In the genomic region with DNA sequence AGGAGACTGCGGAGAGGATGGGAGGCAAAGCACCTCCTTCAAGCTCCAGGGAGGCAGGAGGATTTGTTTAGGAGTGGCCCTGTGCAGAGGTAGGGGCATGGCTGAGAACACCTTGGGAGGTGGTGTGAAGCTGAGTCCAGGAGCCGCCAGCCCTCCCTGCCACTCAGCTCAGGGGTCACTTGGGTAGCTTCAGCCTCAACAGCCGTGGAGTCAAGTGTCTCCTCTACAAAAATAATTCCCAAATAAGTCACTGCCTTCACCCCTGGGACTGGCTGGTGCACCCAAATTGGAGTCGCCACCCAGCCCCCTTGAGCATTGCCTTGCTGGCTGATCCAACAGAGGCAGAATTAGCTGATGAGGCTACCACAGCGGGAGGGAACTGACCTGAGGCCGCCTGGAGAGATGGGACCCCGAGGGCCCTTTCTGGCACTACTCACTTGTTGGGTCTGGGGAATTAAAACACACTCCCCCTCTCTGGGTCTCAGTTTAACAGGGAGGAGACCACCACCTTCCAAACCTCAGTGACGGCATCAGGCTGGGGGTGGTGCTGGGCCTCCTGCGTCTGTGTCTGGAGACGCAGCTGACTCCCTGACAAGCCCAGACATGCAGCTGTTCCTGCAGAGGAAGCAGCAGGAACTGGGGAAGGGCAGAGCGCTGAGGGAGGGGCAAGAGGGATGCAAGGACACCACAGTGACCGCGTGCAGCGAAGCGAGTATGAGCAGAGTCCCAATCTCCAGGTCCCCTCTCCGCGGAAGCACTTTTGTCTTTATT, we compare ENCODE assay signal across 8 cellular contexts.
DNase-seq lines count a peak whose midpoint lies in the region; ATAC-seq, FAIRE-seq and TF ChIP-seq lines count a peak whose summit lies in the region.

No MANE protein-coding gene starts in this region.

- intact Hi-C loops in GM12878 (cut with micrococcal nuclease; ENCODE audit: unreplicated experiment) (loop anchor here (10.0 kb wide), 1 partner anchor 409 kb away; a partner anchor contains a TSS), thyroid gland (cut with DNase I) (loop anchor here (5.0 to 10.0 kb wide), 2 partner anchors 107 to 169 kb away; no protein-coding TSS in a partner anchor)

- peaks cover 9% of the 10 kb centered on the region; the same call in 1 of the 2 replicates for H3F3A ChIP-seq in MM.1S (ENCODE audit: insufficient read depth, low read length)

- no peak for FAIRE-seq in GM12878 (lab: Jason Lieb, UNC)

- no peak for ATAC-seq in GM12878
- no peak for ATAC-seq in HG02623 (IDR thresholded peaks at IDR 0.05; ENCODE audit: unreplicated experiment)

- RAD21 ChIA-PET in GM12878 (lab: Charles Lee; ENCODE audit: unreplicated experiment), result interaction anchor here (1.1 to 1.5 kb wide), 2 partner anchors 102 kb away, joined by 5 read pairs; no protein-coding TSS in a partner anchor

- BruUV-seq in GM12878 (replicated peaks; lab: Mats Ljungman, UMichigan), result no TSS peak

- H4K20me1 ChIP-seq in GM12878 (ENCODE audit: control insufficient read depth, insufficient read depth) (no peaks in the 10 kb centered on the region), MM.1S (ENCODE audit: insufficient read depth, low read length) (no peaks in the 10 kb centered on the region)

- H3K9me2 ChIP-seq in MM.1S (replicated peaks; ENCODE audit: insufficient read depth, low read length), result no peaks in the 10 kb centered on the region

- TF ChIP-seq CTCF in GM12878 (IDR thresholded peaks at IDR 0.05 in 2 of 3, conservative IDR thresholded peaks at IDR 0.05 in 1 of 3; ENCODE audit: control insufficient read depth in 2 of 3, extremely low read depth in 1 of 3, insufficient read depth in 1 of 3, low read depth in 3 of 3, low read length in 3 of 3) (no peak), thyroid gland (IDR thresholded peaks at IDR 0.05) (no peak), MM.1S (IDR thresholded peaks at IDR 0.05; ENCODE audit: low read length) (no peak)

- 0 out of 2 replicates have a peak, but pooled peaks have one; percentile 30 for TF ChIP-seq POLR2A in GM12878 (IDR thresholded peaks at IDR 0.05; ENCODE audit: low read depth, low read length)
- TF ChIP-seq POLR2A in thyroid gland (IDR thresholded peaks at IDR 0.05), result peak in 1 of 2 donors; percentile 2

- H2AFZ ChIP-seq in GM12878 (ENCODE audit: control insufficient read depth, low read depth, low read length) (no peak overlapping the region; the same call in none of the 2 replicates), MM.1S (ENCODE audit: low read length) (no peak overlapping the region)

- DNase-seq in DMS153 treated with DMSO at 0.1 percent for 48 hours (lab: John Stamatoyannopoulos, UW; ENCODE audit: unreplicated experiment), result peak; percentile 39
- peak; percentile 36 for DNase-seq in NCI-H1694 (lab: John Stamatoyannopoulos, UW)
- no peak for DNase-seq in GM12878 (ENCODE audit: low read depth, low spot score)
- peak; percentile 77 for DNase-seq in iris pigment epithelial cell (ENCODE audit: low read depth)
- DNase-seq in thyroid gland, result peak; percentile 67
- no peak for DNase-seq in activated naive CD4-positive, alpha-beta T cell (lab: John Stamatoyannopoulos, UW)
- DNase-seq in MM.1S, result no peak

- H3K27me3 ChIP-seq in GM12878 (replicated peaks in 1 of 2; ENCODE audit: control insufficient read depth in 2 of 2, insufficient read depth in 2 of 2, low read length in 1 of 2) (no peaks in the 10 kb centered on the region), thyroid gland (no peaks in the 10 kb centered on the region), MM.1S (replicated peaks; ENCODE audit: insufficient read depth, low read length) (no peaks in the 10 kb centered on the region)

- H3K79me2 ChIP-seq in GM12878 (ENCODE audit: control insufficient read depth, insufficient read depth, low read length) (no peaks in the 10 kb centered on the region), MM.1S (ENCODE audit: low read length) (no peaks in the 10 kb centered on the region)

- H3K4me2 ChIP-seq in GM12878 (ENCODE audit: control insufficient read depth, insufficient read depth), result peak overlapping the region; percentile 24; the same call in 1 of the 2 replicates
- H3K4me2 ChIP-seq in MM.1S (ENCODE audit: low read depth, low read length), result no peak overlapping the region

- no peak for TF ChIP-seq EP300 in GM12878 (IDR thresholded peaks at IDR 0.05; ENCODE audit: borderline replicate concordance in 1 of 2, control insufficient read depth in 1 of 2, low read depth in 2 of 2, low read length in 2 of 2)

- in situ Hi-C loops in GM12878 (cut with MboI), result loop anchor here (5.0 to 10.0 kb wide), 3 partner anchors 102 to 409 kb away; a partner anchor contains a TSS

- H3K4me1 ChIP-seq in GM12878 (ENCODE audit: control insufficient read depth, insufficient read depth, low read length) (peaks cover 20% of the 10 kb centered on the region), thyroid gland (peaks cover 22 to 54% of the 10 kb centered on the region in 2 donors), MM.1S (ENCODE audit: low read length) (peaks cover 22% of the 10 kb centered on the region)

- CTCF ChIA-PET in GM12878 (lab: Yijun Ruan, JAX), result interaction anchor here (0.6 to 12.2 kb wide), 5 partner anchors 11 to 307 kb away, joined by 3 to 309 read pairs (median 3); no protein-coding TSS in a partner anchor

- H3K36me3 ChIP-seq in GM12878 (ENCODE audit: control insufficient read depth in 2 of 2, insufficient read depth in 2 of 2, low read length in 1 of 2) (no peaks in the 10 kb centered on the region), thyroid gland (no peaks in the 10 kb centered on the region), MM.1S (replicated peaks; ENCODE audit: insufficient read depth, low read length) (no peaks in the 10 kb centered on the region)

- SMC1A ChIA-PET in GM12878 (lab: Charles Lee; ENCODE audit: uncharacterized antibody, unreplicated experiment), result interaction anchor here (1.2 to 3.7 kb wide), 3 partner anchors 98 to 101 kb away, joined by 6 to 28 read pairs (median 7); no protein-coding TSS in a partner anchor

- whole genome bisulfite sequencing in GM12878 (ENCODE audit: insufficient coverage, insufficient replicate concordance, low lambda C conversion rate, missing lambda C conversion rate), result 59% methylated on average over 17 of the region's 17 CpGs
- 43 to 45% methylated on average over 16 to 17 of the region's 17 CpGs for WGBS in thyroid gland, 2 donors

- H3K27ac ChIP-seq in GM12878 (ENCODE audit: control insufficient read depth, insufficient read depth) (peak overlapping the region; percentile 48), thyroid gland (peak overlapping the region; percentile 50 to 86 (median 64)), MM.1S (ENCODE audit: low read length) (no peak overlapping the region)

- no peak overlapping the region for H3K4me3 ChIP-seq in GM12878
- no peak overlapping the region for H3K4me3 ChIP-seq in thyroid gland (replicated peaks in 1 of 3)
- no peak overlapping the region for H3K4me3 ChIP-seq in MM.1S (ENCODE audit: low read length)

- POLR2A ChIA-PET in GM12878 (lab: Charles Lee), result interaction anchor here (0.6 kb wide), 1 partner anchor 297 kb away, joined by 5 read pairs; no protein-coding TSS in a partner anchor

- TF ChIP-seq RAD21 in GM12878 (IDR thresholded peaks at IDR 0.05; ENCODE audit: insufficient read depth, low read depth, low read length), result no peak

- H3K9ac ChIP-seq in GM12878 (ENCODE audit: control insufficient read depth, insufficient read depth, low read length) (peak overlapping the region; percentile 12; the same call in 1 of the 2 replicates), MM.1S (ENCODE audit: low read length) (no peak overlapping the region)

- H3K9me3 ChIP-seq in GM12878 (replicated peaks; ENCODE audit: control insufficient read depth, insufficient read depth, low read length) (no peaks in the 10 kb centered on the region), thyroid gland (no peaks in the 10 kb centered on the region), MM.1S (replicated peaks; ENCODE audit: insufficient read depth, low read length) (no peaks in the 10 kb centered on the region)

TF ChIP-seq in GM12878, 131 proteins besides CTCF, POLR2A, EP300 and RAD21:
- peak; percentile 30; the same call in 1 of the 2 replicates for TF ChIP-seq EED (IDR thresholded peaks at IDR 0.05; ENCODE audit: low read depth)
- TF ChIP-seq FOS (IDR thresholded peaks at IDR 0.05; ENCODE audit: borderline replicate concordance, extremely low read depth, insufficient read length), result no peak
- TF ChIP-seq SUZ12 (IDR thresholded peaks at IDR 0.05; ENCODE audit: unreplicated experiment), result no peak
- no peak for TF ChIP-seq GATAD2B (conservative IDR thresholded peaks at IDR 0.05; ENCODE audit: low read depth)
- TF ChIP-seq NR2F1 (conservative IDR thresholded peaks at IDR 0.05), result no peak
- no peak for TF ChIP-seq TCF12 (IDR thresholded peaks at IDR 0.05; ENCODE audit: low read depth, low read length)
- no peak for TF ChIP-seq POU2F2 (IDR thresholded peaks at IDR 0.05; ENCODE audit: borderline replicate concordance, low read depth, low read length)

Comparison
In these comparisons a context has a peak if more than half of its experiments do, and no peak if none do; other contexts are left out.
1. DNase-seq: peak in DMS153 treated with DMSO at 0.1 percent for 48 hours (single experiment), NCI-H1694 (single experiment), iris pigment epithelial cell (single experiment) and thyroid gland (2 of 2); none in GM12878 (single experiment), activated naive CD4-positive, alpha-beta T cell (0 of 4) and MM.1S (single experiment).